ENCODE assay signal across 9 cellular contexts in genomic region chr11:44632466-44633123, GRCh38.
DNase-seq lines count a peak whose midpoint lies in the region; ATAC-seq and TF ChIP-seq lines count a peak whose summit lies in the region.
"Had no signal": no experiment of that assay in that cellular context is flagged by ENCODE, and none has a peak within 500 bp of the region (broad histone marks: within the 10 kb centered on the region; RNA-seq: fewer than 3 reads in every experiment).

No MANE protein-coding gene starts in this region.

- DNase-seq in stimulated activated CD4-positive, alpha-beta T cell treated with anti-CD3 and anti-CD28 coated beads, Interleukin-15, amount 100 ng/mL, for 24 hours = peak; percentile 58
- DNase-seq in stimulated activated CD4-positive, alpha-beta T cell treated with anti-CD3 and anti-CD28 coated beads, Interleukin-2, amount 100 ng/mL, for 48 hours = no peak
- no peak for DNase-seq in activated B cell treated with CpG ODN at 0.5 μM for 24 hours
- DNase-seq in fibroblast of villous mesenchyme (ENCODE audit: low read depth) = peak; percentile 29
- peak; percentile 7 for DNase-seq in prostate gland (ENCODE audit: low spot score)
- no peak for DNase-seq in NK-92 (lab: John Stamatoyannopoulos, UW; ENCODE audit: unreplicated experiment)
- DNase-seq: natural killer cell had no signal

- POLR2A ChIA-PET in activated B cell treated with CpG ODN at 0.5 μM for 24 hours (lab: Charles Lee) = interaction anchor here (0.8 kb wide), 1 partner anchor 35 kb away, joined by 3 read pairs; no protein-coding TSS in a partner anchor

- 51% methylated on average over 10 of the region's 10 CpGs for WGBS in prostate gland

- no peak overlapping the region for H3K27ac Mint-ChIP-seq in activated B cell treated with CpG ODN at 0.5 μM for 24 hours
- H3K27ac Mint-ChIP-seq: natural killer cell had no signal

- CTCF ChIA-PET in activated B cell treated with CpG ODN at 0.5 μM for 24 hours (lab: Charles Lee) = interaction anchor here (0.6 to 3.1 kb wide), 8 partner anchors 10 to 109 kb away, joined by 4 to 27 read pairs (median 6); no protein-coding TSS in a partner anchor

- intact Hi-C loops in activated B cell treated with CpG ODN at 0.5 μM for 24 hours (cut with micrococcal nuclease) = loop anchor here (1.0 to 5.0 kb wide), 4 partner anchors 95 to 345 kb away; partner anchors contain the start of gene TSPAN18
- intact Hi-C loops in prostate gland (cut with DNase I) = no loop called here

- H3K4me3 ChIP-seq in fibroblast of villous mesenchyme (ENCODE audit: low read depth, low read length) = no peak overlapping the region
- H3K4me3 ChIP-seq in prostate gland = no peak overlapping the region

- no peak for TF ChIP-seq POLR2A in prostate gland (IDR thresholded peaks at IDR 0.05)

- H3K36me3 ChIP-seq in prostate gland = no peaks in the 10 kb centered on the region

- H3K9me3 ChIP-seq in prostate gland = no peaks in the 10 kb centered on the region

- ATAC-seq in activated B cell treated with CpG ODN at 0.5 μM for 24 hours (ENCODE audit: low read depth) (peak; percentile 54), HG02642 (IDR thresholded peaks at IDR 0.05; ENCODE audit: poor library complexity, unreplicated experiment) (no peak), GM18511 (IDR thresholded peaks at IDR 0.05; ENCODE audit: unreplicated experiment) (no peak)

- no peaks in the 10 kb centered on the region for H3K9me3 Mint-ChIP-seq in activated B cell treated with CpG ODN at 0.5 μM for 24 hours
- H3K9me3 Mint-ChIP-seq: natural killer cell had no signal

- no peak overlapping the region for H3K27ac ChIP-seq in prostate gland

- peaks cover 23% of the 10 kb centered on the region for H3K27me3 Mint-ChIP-seq in activated B cell treated with CpG ODN at 0.5 μM for 24 hours

- peaks cover 7% of the 10 kb centered on the region for H3K4me1 Mint-ChIP-seq in activated B cell treated with CpG ODN at 0.5 μM for 24 hours
- H3K4me1 Mint-ChIP-seq: natural killer cell had no signal

- TF ChIP-seq CTCF in activated B cell treated with CpG ODN at 0.5 μM for 24 hours (IDR thresholded peaks at IDR 0.05) (no peak), fibroblast of villous mesenchyme (IDR thresholded peaks at IDR 0.05; ENCODE audit: insufficient read depth, low read depth, low read length) (peak; percentile 58), prostate gland (IDR thresholded peaks at IDR 0.05) (peak in 2 of 4 experiments; percentile 35)

- no peaks in the 10 kb centered on the region for H3K4me1 ChIP-seq in prostate gland (replicated peaks)

- H3K27me3 ChIP-seq in prostate gland (replicated peaks; ENCODE audit: insufficient read depth) = no peaks in the 10 kb centered on the region

- H3K4me3 Mint-ChIP-seq in activated B cell treated with CpG ODN at 0.5 μM for 24 hours = no peak overlapping the region
- H3K4me3 Mint-ChIP-seq: natural killer cell had no signal

- no peaks in the 10 kb centered on the region for H3K36me3 Mint-ChIP-seq in activated B cell treated with CpG ODN at 0.5 μM for 24 hours (ENCODE audit: low read depth)
- H3K36me3 Mint-ChIP-seq: natural killer cell had no signal

Comparison
In these comparisons a context has a peak if more than half of its experiments do, and no peak if none do; other contexts are left out.
1. DNase-seq: peak in stimulated activated CD4-positive, alpha-beta T cell treated with anti-CD3 and anti-CD28 coated beads, Interleukin-15, amount 100 ng/mL, for 24 hours (single experiment), fibroblast of villous mesenchyme (single experiment) and prostate gland (single experiment); none in stimulated activated CD4-positive, alpha-beta T cell treated with anti-CD3 and anti-CD28 coated beads, Interleukin-2, amount 100 ng/mL, for 48 hours (0 of 2), activated B cell treated with CpG ODN at 0.5 μM for 24 hours (single experiment) and NK-92 (single experiment).